In genomic region chr12:121580959-121581680, GRCh38 we compare ENCODE assay signal across 8 cellular contexts. TPM values are rescaled to one million over a fixed set of nuclear protein-coding genes. Genes with fewer than 3 reads are reported as not detected.
DNase-seq lines count a peak whose midpoint lies in the region; ATAC-seq and TF ChIP-seq lines count a peak whose summit lies in the region.

Gene KDM2B, minus strand, starts transcription at chr12:121581023. Its CDS starts 112 bp downstream, at chr12:121580911.

- peak within 1 kb of the TSS; percentile 91 for H3K27ac ChIP-seq in H9 (ENCODE audit: insufficient read length, low read depth, low read length)

- peak within 1 kb of the TSS; percentile 79 to 98 for H3K4me3 Mint-ChIP-seq in H9
- H3K4me3 Mint-ChIP-seq in dendritic cell treated with granulocyte-macrophage colony-stimulating factor and Interleukin-4, amounts not matched to agents 40 ng/mL and 50 ng/mL, for 4 days, result peak within 1 kb of the TSS; percentile 86

- H2BK120ac ChIP-seq in H9 (ENCODE audit: low read depth, low read length, poor library complexity, severe bottlenecking), result no peak within 1 kb of the TSS

- H4K5ac ChIP-seq in H9 (ENCODE audit: insufficient read length, low read depth, low read length), result peak within 1 kb of the TSS; percentile 6

- H3K4ac ChIP-seq in H9 (ENCODE audit: low read depth, low read length), result no peak within 1 kb of the TSS; the same call in 1 of the 2 replicates

- H2BK15ac ChIP-seq in H9 (ENCODE audit: low read depth, low read length), result no peak within 1 kb of the TSS

- H2AFZ ChIP-seq in H9 (ENCODE audit: low read length), result no peak within 1 kb of the TSS

- no peak for TF ChIP-seq CTCF in AG04449 (IDR thresholded peaks at IDR 0.05; ENCODE audit: insufficient read depth, low read length, missing control alignments)
- TF ChIP-seq CTCF in H9 (conservative IDR thresholded peaks at IDR 0.05), result no peak
- no peak for TF ChIP-seq CTCF in GM10248 (IDR thresholded peaks at IDR 0.05; ENCODE audit: control extremely low read depth, extremely low read depth, low read depth, missing control alignments)

- H3K9me3 Mint-ChIP-seq in H9, result no peaks in the 10 kb centered on the region
- H3K9me3 Mint-ChIP-seq in dendritic cell treated with granulocyte-macrophage colony-stimulating factor and Interleukin-4, amounts not matched to agents 40 ng/mL and 50 ng/mL, for 4 days, result no peaks in the 10 kb centered on the region

- H3K27me3 Mint-ChIP-seq in H9 (ENCODE audit: low read depth), result no peaks in the 10 kb centered on the region
- H3K27me3 Mint-ChIP-seq in dendritic cell treated with granulocyte-macrophage colony-stimulating factor and Interleukin-4, amounts not matched to agents 40 ng/mL and 50 ng/mL, for 4 days, result no peaks in the 10 kb centered on the region

- intact Hi-C loops in T-helper 2 cell treated with Interferon-gamma antibody and Interleukin-4, amounts not matched to agents 100 ng/mL and 5 ng/mL, for 36 hours (cut with micrococcal nuclease), result loop anchor here (1.0 to 10.0 kb wide), 4 partner anchors 9 to 224 kb away; partner anchors contain the start of genes ORAI1 and SETD1B
- intact Hi-C loops in dendritic cell treated with granulocyte-macrophage colony-stimulating factor and Interleukin-4, amounts not matched to agents 40 ng/mL and 50 ng/mL, for 4 days (cut with micrococcal nuclease), result loop anchor here (5.0 kb wide), 1 partner anchor 46 kb away; the partner anchor contains the start of gene ORAI1

- H2AK5ac ChIP-seq in H9 (ENCODE audit: insufficient read length, low read length), result no peak within 1 kb of the TSS

- peak within 1 kb of the TSS; percentile 90 for H3T11ph ChIP-seq in H9 (ENCODE audit: low read length)

- DNase-seq in AG04449 (ENCODE audit: low read depth, low spot score) (no peak), H9 (peak; percentile 65), left kidney (ENCODE audit: low read depth, low spot score) (peak; percentile 80), GM10248 (ENCODE audit: extremely low spot score) (no peak)
- peak; percentile 28 for DNase-seq in stimulated activated CD4-positive, alpha-beta T cell treated with anti-CD3 and anti-CD28 coated beads, Interleukin-4, amount 100 ng/mL, for 1 hour

- peak within 1 kb of the TSS; percentile 90 for H3K9ac ChIP-seq in H9 (ENCODE audit: extremely low read depth, insufficient read length, low read length)

- no peaks in the 10 kb centered on the region for H4K20me1 ChIP-seq in H9 (ENCODE audit: control insufficient read depth, insufficient read depth, insufficient read length)

- peaks cover 6% of the 10 kb centered on the region for H3K4me1 ChIP-seq in H9 (ENCODE audit: insufficient read depth, low read length)

- no peaks in the 10 kb centered on the region; the same call in 1 of the 2 replicates for H3K79me2 ChIP-seq in H9 (ENCODE audit: insufficient read depth, low read length)

- H3K23ac ChIP-seq in H9 (ENCODE audit: insufficient read length, low read depth, low read length), result no peak within 1 kb of the TSS

- WGBS in H9 (ENCODE audit: extremely low coverage, insufficient read length, low lambda C conversion rate), result no CpG with 5 or more reads among the region's 23 CpGs

- H3K79me1 ChIP-seq in H9 (ENCODE audit: insufficient read depth, low read depth, low read length, poor library complexity, severe bottlenecking), result no peaks in the 10 kb centered on the region

- H3K18ac ChIP-seq in H9 (ENCODE audit: insufficient read length, low read depth, low read length), result peak within 1 kb of the TSS; percentile 94

- CTCF ChIA-PET in AG04449 (lab: Yijun Ruan, JAX), result interaction anchor here (0.8 to 4.6 kb wide), 5 partner anchors 9 to 46 kb away, joined by 3 to 54 read pairs (median 8); partner anchors contain the start of gene ORAI1
- CTCF ChIA-PET in GM10248 (lab: Yijun Ruan, JAX), result interaction anchor here (0.7 to 4.2 kb wide), 6 partner anchors 14 to 82 kb away, joined by 3 to 16 read pairs (median 3); partner anchors contain the start of gene ORAI1

- H4K8ac ChIP-seq in H9 (replicated peaks; ENCODE audit: insufficient read length, low read depth, low read length), result no peak within 1 kb of the TSS

- H3K4me2 ChIP-seq in H9 (ENCODE audit: insufficient read depth, insufficient read length, low read length), result peak within 1 kb of the TSS; percentile 98

- H3K27me3 ChIP-seq in H9 (ENCODE audit: insufficient read depth, low read length), result no peaks in the 10 kb centered on the region

- peak within 1 kb of the TSS; percentile 98 to 100 (median 100) for H3K27ac Mint-ChIP-seq in H9
- H3K27ac Mint-ChIP-seq in dendritic cell treated with granulocyte-macrophage colony-stimulating factor and Interleukin-4, amounts not matched to agents 40 ng/mL and 50 ng/mL, for 4 days, result peak within 1 kb of the TSS; percentile 98

- H2BK5ac ChIP-seq in H9 (ENCODE audit: insufficient read length, low read length), result peak within 1 kb of the TSS; percentile 68

- POLR2A ChIA-PET in AG04449 (lab: Yijun Ruan, JAX) (interaction anchor here (0.5 kb wide), 1 partner anchor 9 kb away, joined by 5 read pairs; no protein-coding TSS in a partner anchor), GM10248 (lab: Yijun Ruan, JAX) (no interaction called here)

- peaks cover 0 to 3% (median under 1%) of the 10 kb centered on the region in 3 experiments; a peak in 3 of 7 replicates for H3K36me3 Mint-ChIP-seq in H9 (ENCODE audit: insufficient read depth in 1 of 3, low read depth in 3 of 3)
- H3K36me3 Mint-ChIP-seq in dendritic cell treated with granulocyte-macrophage colony-stimulating factor and Interleukin-4, amounts not matched to agents 40 ng/mL and 50 ng/mL, for 4 days (ENCODE audit: low read depth), result peaks cover 2% of the 10 kb centered on the region

- H3K14ac ChIP-seq in H9 (ENCODE audit: insufficient read depth, low read length), result peak within 1 kb of the TSS; percentile 84; the same call in 1 of the 2 replicates

- H3K9me3 ChIP-seq in H9 (ENCODE audit: control insufficient read depth, low read depth, low read length), result no peaks in the 10 kb centered on the region

- ATAC-seq in HG03095 (IDR thresholded peaks at IDR 0.05; ENCODE audit: unreplicated experiment), result no peak

- H2BK12ac ChIP-seq in H9 (ENCODE audit: insufficient read length, low read depth, low read length), result no peak within 1 kb of the TSS

- H3K23me2 ChIP-seq in H9 (ENCODE audit: insufficient read length, low read depth, low read length, poor library complexity, severe bottlenecking), result peaks cover 41% of the 10 kb centered on the region

- no peak within 1 kb of the TSS for H3K56ac ChIP-seq in H9 (ENCODE audit: insufficient read length, low read depth, low read length)

- peak within 1 kb of the TSS; percentile 61 for H3K4me3 ChIP-seq in AG04449 (ENCODE audit: low read depth, low read length)

- peaks cover 43 to 45% of the 10 kb centered on the region in 2 experiments for H3K4me1 Mint-ChIP-seq in H9
- H3K4me1 Mint-ChIP-seq in dendritic cell treated with granulocyte-macrophage colony-stimulating factor and Interleukin-4, amounts not matched to agents 40 ng/mL and 50 ng/mL, for 4 days (ENCODE audit: low read depth), result peaks cover 47% of the 10 kb centered on the region

- H4K91ac ChIP-seq in H9 (ENCODE audit: insufficient read length, low read depth, low read length), result no peak within 1 kb of the TSS

- no peak within 1 kb of the TSS for H2BK20ac ChIP-seq in H9 (ENCODE audit: low read depth, low read length, poor library complexity, severe bottlenecking)

RNA-seq across cellular contexts. Expression of gene KDM2B, which starts in this region (rescaled TPM):
- total RNA-seq in H9 (2021), result 137 and 143 TPM in 2 replicates
- total RNA-seq in T-helper 2 cell treated with Interferon-gamma antibody and Interleukin-4, amounts not matched to agents 100 ng/mL and 5 ng/mL, for 36 hours, result 58.2 and 60.4 TPM in 2 replicates

Comparison
In these comparisons a context has a peak if more than half of its experiments do, and no peak if none do; other contexts are left out.
1. DNase-seq: peak in H9 (single experiment), left kidney (single experiment) and stimulated activated CD4-positive, alpha-beta T cell treated with anti-CD3 and anti-CD28 coated beads, Interleukin-4, amount 100 ng/mL, for 1 hour (single experiment); none in AG04449 (single experiment) and GM10248 (single experiment).